ENCODE assay signal across 1 cellular context in the genomic region with DNA sequence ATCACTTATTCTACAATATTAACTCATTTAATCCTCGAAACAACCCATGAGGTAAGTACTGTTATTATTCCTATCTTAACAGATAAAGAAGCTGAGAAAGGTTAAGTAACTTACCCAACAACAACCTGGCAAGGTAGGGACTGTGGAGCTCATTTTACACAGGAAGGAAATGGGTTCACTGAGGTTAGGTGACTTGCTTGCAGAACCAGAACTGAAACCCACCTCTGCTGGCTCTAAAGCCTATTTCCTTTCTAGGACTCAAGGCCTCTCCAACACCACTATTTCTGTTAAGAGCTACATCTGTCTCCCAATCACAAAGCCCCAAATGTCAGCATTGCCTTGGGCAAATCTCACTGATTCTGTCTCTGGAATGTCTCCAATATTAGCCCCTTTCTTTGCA.
TF ChIP-seq lines count a peak whose summit lies in the region.

No MANE protein-coding gene starts in this region.

TF ChIP-seq in GM12878, 131 proteins besides CTCF, POLR2A, EP300 and RAD21 (continued from another document):
- TF ChIP-seq, protein P1, sequence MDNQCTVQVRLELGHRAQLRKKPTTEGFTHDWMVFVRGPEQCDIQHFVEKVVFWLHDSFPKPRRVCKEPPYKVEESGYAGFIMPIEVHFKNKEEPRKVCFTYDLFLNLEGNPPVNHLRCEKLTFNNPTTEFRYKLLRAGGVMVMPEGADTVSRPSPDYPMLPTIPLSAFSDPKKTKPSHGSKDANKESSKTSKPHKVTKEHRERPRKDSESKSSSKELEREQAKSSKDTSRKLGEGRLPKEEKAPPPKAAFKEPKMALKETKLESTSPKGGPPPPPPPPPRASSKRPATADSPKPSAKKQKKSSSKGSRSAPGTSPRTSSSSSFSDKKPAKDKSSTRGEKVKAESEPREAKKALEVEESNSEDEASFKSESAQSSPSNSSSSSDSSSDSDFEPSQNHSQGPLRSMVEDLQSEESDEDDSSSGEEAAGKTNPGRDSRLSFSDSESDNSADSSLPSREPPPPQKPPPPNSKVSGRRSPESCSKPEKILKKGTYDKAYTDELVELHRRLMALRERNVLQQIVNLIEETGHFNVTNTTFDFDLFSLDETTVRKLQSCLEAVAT (IDR thresholded peaks at IDR 0.05) = no peak
- TF ChIP-seq KAT2A (conservative IDR thresholded peaks at IDR 0.05; ENCODE audit: control insufficient read depth, low read depth, low read length) (no peak), YY1 (IDR thresholded peaks at IDR 0.05; ENCODE audit: low read depth, low read length) (no peak), RUNX3 (IDR thresholded peaks at IDR 0.05; ENCODE audit: low read length) (peak; percentile 74), ETV6 (conservative IDR thresholded peaks at IDR 0.05 in 1 of 2, IDR thresholded peaks at IDR 0.05 in 1 of 2; ENCODE audit: borderline replicate concordance in 1 of 2, low read depth in 1 of 2) (peak in 1 of 2 experiments; percentile 97; a peak in 2 of 4 replicates), IKZF1 (conservative IDR thresholded peaks at IDR 0.05) (0 out of 2 replicates have a peak, but pooled peaks have one; percentile 13), BACH1 (IDR thresholded peaks at IDR 0.05; ENCODE audit: borderline replicate concordance) (no peak), PAX5 (IDR thresholded peaks at IDR 0.05; ENCODE audit: borderline replicate concordance, low read depth, low read length) (no peak), ZNF384 (IDR thresholded peaks at IDR 0.05; ENCODE audit: borderline replicate concordance, low read depth, low read length) (no peak), CREB1 (IDR thresholded peaks at IDR 0.05; ENCODE audit: low read depth) (no peak), WRNIP1 (IDR thresholded peaks at IDR 0.05; ENCODE audit: borderline replicate concordance, low read depth, low read length) (no peak)
- TF ChIP-seq, protein P2, sequence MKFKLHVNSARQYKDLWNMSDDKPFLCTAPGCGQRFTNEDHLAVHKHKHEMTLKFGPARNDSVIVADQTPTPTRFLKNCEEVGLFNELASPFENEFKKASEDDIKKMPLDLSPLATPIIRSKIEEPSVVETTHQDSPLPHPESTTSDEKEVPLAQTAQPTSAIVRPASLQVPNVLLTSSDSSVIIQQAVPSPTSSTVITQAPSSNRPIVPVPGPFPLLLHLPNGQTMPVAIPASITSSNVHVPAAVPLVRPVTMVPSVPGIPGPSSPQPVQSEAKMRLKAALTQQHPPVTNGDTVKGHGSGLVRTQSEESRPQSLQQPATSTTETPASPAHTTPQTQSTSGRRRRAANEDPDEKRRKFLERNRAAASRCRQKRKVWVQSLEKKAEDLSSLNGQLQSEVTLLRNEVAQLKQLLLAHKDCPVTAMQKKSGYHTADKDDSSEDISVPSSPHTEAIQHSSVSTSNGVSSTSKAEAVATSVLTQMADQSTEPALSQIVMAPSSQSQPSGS (IDR thresholded peaks at IDR 0.05; ENCODE audit: low read length) = 0 out of 2 replicates have a peak, but pooled peaks have one; percentile 20
